ENCODE assay signal across 12 cellular contexts in the genomic region with DNA sequence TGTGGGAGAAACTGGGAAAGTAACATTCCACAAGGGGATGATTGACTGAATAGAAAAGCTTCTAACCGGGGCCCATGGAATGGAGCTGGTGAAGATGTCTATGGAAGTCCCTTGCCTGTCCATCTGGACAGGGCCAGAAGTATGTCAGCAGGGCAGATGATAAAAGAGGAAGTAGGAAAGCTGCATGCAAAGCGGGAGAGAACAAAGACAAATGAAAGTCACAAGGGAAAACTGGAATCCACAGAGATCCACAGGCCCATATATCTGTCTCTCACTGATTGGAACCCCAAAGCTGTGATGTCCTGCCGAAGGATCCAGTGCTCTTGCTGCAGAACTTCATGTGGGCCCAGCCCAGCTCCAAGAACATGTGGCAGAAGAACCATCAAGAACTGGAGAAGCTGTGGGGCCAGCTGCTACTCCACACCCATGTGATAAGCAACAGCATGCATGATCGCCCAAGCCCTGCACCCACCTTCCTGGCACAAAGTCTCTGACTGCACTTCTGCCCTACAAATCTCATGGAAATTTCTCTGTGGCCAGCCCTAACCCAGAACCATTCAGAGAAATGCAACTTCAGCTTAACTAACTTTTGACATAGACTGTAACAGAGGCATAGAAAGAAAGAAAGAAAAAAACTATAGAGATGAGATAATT.
DNase-seq lines count a peak whose midpoint lies in the region; ATAC-seq and TF ChIP-seq lines count a peak whose summit lies in the region.
"Had no signal": no experiment of that assay in that cellular context is flagged by ENCODE, and none has a peak within 500 bp of the region (broad histone marks: within the 10 kb centered on the region; RNA-seq: fewer than 3 reads in every experiment).

No MANE protein-coding gene starts in this region.

- H3K36me3 Mint-ChIP-seq in activated B cell treated with CpG ODN at 0.5 μM for 24 hours (ENCODE audit: low read depth), result no peaks in the 10 kb centered on the region
- no peaks in the 10 kb centered on the region for H3K36me3 Mint-ChIP-seq in activated CD8-positive, alpha-beta T cell treated with anti-CD3 and anti-CD28 coated beads for 36 hours (ENCODE audit: low read depth)
- no peaks in the 10 kb centered on the region for H3K36me3 Mint-ChIP-seq in Calu3 (ENCODE audit: insufficient read depth, unreplicated experiment)
- H3K36me3 Mint-ChIP-seq: activated naive CD8-positive, alpha-beta T cell treated with anti-CD3 and anti-CD28 coated beads for 36 hours had no signal

- BruUV-seq in Calu3 (replicated peaks; lab: Mats Ljungman, UMichigan), result no TSS peak

- H3K4me1 Mint-ChIP-seq in activated B cell treated with CpG ODN at 0.5 μM for 24 hours (peaks cover 67% of the 10 kb centered on the region), Calu3 (ENCODE audit: low read depth, unreplicated experiment) (no peaks in the 10 kb centered on the region)
- no peaks in the 10 kb centered on the region for H3K4me1 Mint-ChIP-seq in activated CD8-positive, alpha-beta T cell treated with anti-CD3 and anti-CD28 coated beads for 36 hours (ENCODE audit: low read depth)
- H3K4me1 Mint-ChIP-seq: activated naive CD8-positive, alpha-beta T cell treated with anti-CD3 and anti-CD28 coated beads for 36 hours had no signal

- peak overlapping the region; percentile 76 for H3K27ac Mint-ChIP-seq in activated B cell treated with CpG ODN at 0.5 μM for 24 hours
- no peak overlapping the region for H3K27ac Mint-ChIP-seq in activated CD8-positive, alpha-beta T cell treated with anti-CD3 and anti-CD28 coated beads for 36 hours
- no peak overlapping the region for H3K27ac Mint-ChIP-seq in Calu3 (ENCODE audit: unreplicated experiment)
- H3K27ac Mint-ChIP-seq: activated naive CD8-positive, alpha-beta T cell treated with anti-CD3 and anti-CD28 coated beads for 36 hours had no signal

- DNase-seq in activated B cell treated with CpG ODN at 0.5 μM for 24 hours, result peak; percentile 28
- no peak for DNase-seq in activated CD8-positive, alpha-beta T cell treated with anti-CD3 and anti-CD28 coated beads for 36 hours
- no peak for DNase-seq in UCSD-AML1 (lab: John Stamatoyannopoulos, UW; ENCODE audit: unreplicated experiment)
- DNase-seq in NCI-H748 treated with DMSO at 0.1 percent for 48 hours (lab: John Stamatoyannopoulos, UW), result no peak
- DNase-seq in Calu3, result no peak
- DNase-seq: activated CD4-positive, alpha-beta T cell treated with anti-CD3 and anti-CD28 coated beads, Interleukin-2, amount 50 U/mL, for 1 hour; activated naive CD8-positive, alpha-beta T cell treated with anti-CD3 and anti-CD28 coated beads for 36 hours; dermis blood vessel endothelial cell; transverse colon had no signal

- H3K9me3 Mint-ChIP-seq in activated B cell treated with CpG ODN at 0.5 μM for 24 hours (peaks cover 3% of the 10 kb centered on the region), Calu3 (ENCODE audit: low read depth, unreplicated experiment) (no peaks in the 10 kb centered on the region)
- H3K9me3 Mint-ChIP-seq in activated CD8-positive, alpha-beta T cell treated with anti-CD3 and anti-CD28 coated beads for 36 hours, result peaks cover 2% of the 10 kb centered on the region

- CTCF ChIA-PET in activated B cell treated with CpG ODN at 0.5 μM for 24 hours (lab: Charles Lee) (interaction anchor here (1.0 kb wide), 1 partner anchor 14 kb away, joined by 3 read pairs; no protein-coding TSS in a partner anchor), Calu3 (lab: Charles Lee) (no interaction called here)
- CTCF ChIA-PET in activated CD8-positive, alpha-beta T cell treated with anti-CD3 and anti-CD28 coated beads for 36 hours (lab: Charles Lee), result no interaction called here

- intact Hi-C loops in activated B cell treated with CpG ODN at 0.5 μM for 24 hours (cut with micrococcal nuclease), result loop anchor here (2.0 to 5.0 kb wide), 3 partner anchors 16 to 66 kb away; no protein-coding TSS in a partner anchor
- intact Hi-C loops in activated CD8-positive, alpha-beta T cell treated with anti-CD3 and anti-CD28 coated beads for 36 hours (cut with micrococcal nuclease), result no loop called here
- intact Hi-C loops in Calu3 (cut with micrococcal nuclease; ENCODE audit: unreplicated experiment), result no loop called here

- no peak for TF ChIP-seq CTCF in activated B cell treated with CpG ODN at 0.5 μM for 24 hours (IDR thresholded peaks at IDR 0.05)
- TF ChIP-seq CTCF in activated CD8-positive, alpha-beta T cell treated with anti-CD3 and anti-CD28 coated beads for 36 hours (IDR thresholded peaks at IDR 0.05), result no peak
- TF ChIP-seq CTCF in Calu3 (IDR thresholded peaks at IDR 0.05; ENCODE audit: unreplicated experiment), result no peak

- peak overlapping the region; percentile 64 for H3K4me3 Mint-ChIP-seq in activated B cell treated with CpG ODN at 0.5 μM for 24 hours
- H3K4me3 Mint-ChIP-seq in activated CD8-positive, alpha-beta T cell treated with anti-CD3 and anti-CD28 coated beads for 36 hours, result no peak overlapping the region
- no peak overlapping the region for H3K4me3 Mint-ChIP-seq in Calu3 (ENCODE audit: low read depth, unreplicated experiment)
- H3K4me3 Mint-ChIP-seq: activated naive CD8-positive, alpha-beta T cell treated with anti-CD3 and anti-CD28 coated beads for 36 hours had no signal

- H3K27me3 Mint-ChIP-seq in activated B cell treated with CpG ODN at 0.5 μM for 24 hours, result no peaks in the 10 kb centered on the region
- no peaks in the 10 kb centered on the region for H3K27me3 Mint-ChIP-seq in activated CD8-positive, alpha-beta T cell treated with anti-CD3 and anti-CD28 coated beads for 36 hours
- no peaks in the 10 kb centered on the region for H3K27me3 Mint-ChIP-seq in Calu3 (ENCODE audit: unreplicated experiment)
- H3K27me3 Mint-ChIP-seq: activated naive CD8-positive, alpha-beta T cell treated with anti-CD3 and anti-CD28 coated beads for 36 hours had no signal

- POLR2A ChIA-PET in activated B cell treated with CpG ODN at 0.5 μM for 24 hours (lab: Charles Lee), result interaction anchor here (0.8 to 1.1 kb wide), 2 partner anchors 21 to 66 kb away, joined by 3 read pairs; no protein-coding TSS in a partner anchor
- POLR2A ChIA-PET in activated CD8-positive, alpha-beta T cell treated with anti-CD3 and anti-CD28 coated beads for 36 hours (lab: Charles Lee), result no interaction called here

- ATAC-seq in GM18517 (IDR thresholded peaks at IDR 0.05; ENCODE audit: unreplicated experiment), result peak; percentile 84
- peak; percentile 73 for ATAC-seq in GM21390 (IDR thresholded peaks at IDR 0.05; ENCODE audit: unreplicated experiment)
- ATAC-seq in HG03095 (IDR thresholded peaks at IDR 0.05; ENCODE audit: unreplicated experiment), result peak; percentile 61
- ATAC-seq in activated B cell treated with CpG ODN at 0.5 μM for 24 hours (ENCODE audit: low read depth), result peak; percentile 74
- ATAC-seq in activated CD8-positive, alpha-beta T cell treated with anti-CD3 and anti-CD28 coated beads for 36 hours, result no peak
